ENCODE assay signal across 7 cellular contexts in genomic region chr1:43531906-43532584, GRCh38. TPM values are rescaled to one million over a fixed set of nuclear protein-coding genes. Genes with fewer than 3 reads are reported as not detected.
DNase-seq lines count a peak whose midpoint lies in the region; ATAC-seq, FAIRE-seq and TF ChIP-seq lines count a peak whose summit lies in the region.

No MANE protein-coding gene starts in this region.

- CTCF ChIA-PET in activated CD8-positive, alpha-beta T cell treated with anti-CD3 and anti-CD28 coated beads for 36 hours (lab: Charles Lee), result interaction anchor here (3.9 kb wide), 1 partner anchor 403 kb away, joined by 11 read pairs; the partner anchor contains the start of gene ARTN

- H3K27me3 ChIP-seq in iPS-15b (ENCODE audit: control insufficient read depth, insufficient read depth, low read length), result peaks cover 23% of the 10 kb centered on the region

- peak overlapping the region; percentile 76 for H3K9ac ChIP-seq in iPS-15b (ENCODE audit: low read depth, low read length)

- no peaks in the 10 kb centered on the region for H3K9me3 ChIP-seq in iPS-15b (ENCODE audit: control insufficient read depth, insufficient read depth, low read length)

- DNase-seq in HFF-Myc (ENCODE audit: extremely low read depth, low read depth) (no peak), HK-2 (ENCODE audit: unreplicated experiment) (no peak), D721Med (ENCODE audit: insufficient read length, low spot score) (no peak)
- DNase-seq in activated CD8-positive, alpha-beta T cell treated with anti-CD3 and anti-CD28 coated beads for 36 hours, result no peak
- DNase-seq in stimulated activated naive B cell treated with anti-CD40 and anti-IgM and Interleukin-4, amounts not matched to agents 10 μg/mL and 1 μg/mL and 100 μg/mL, for 72 hours, result no peak

- intact Hi-C loops in activated CD8-positive, alpha-beta T cell treated with anti-CD3 and anti-CD28 coated beads for 36 hours (cut with micrococcal nuclease), result no loop called here

- ATAC-seq in activated CD8-positive, alpha-beta T cell treated with anti-CD3 and anti-CD28 coated beads for 36 hours, result no peak
- ATAC-seq in stimulated activated naive B cell treated with anti-CD40 and anti-IgM and Interleukin-4, amounts not matched to agents 10 μg/mL and 1 μg/mL and 100 μg/mL, for 72 hours (replicated peaks), result no peak
- ATAC-seq in GM18517 (IDR thresholded peaks at IDR 0.05; ENCODE audit: unreplicated experiment), result no peak

- no peaks in the 10 kb centered on the region for H3K36me3 ChIP-seq in iPS-15b (ENCODE audit: control insufficient read depth, insufficient read depth, low read length)

- H3K4me1 Mint-ChIP-seq in activated CD8-positive, alpha-beta T cell treated with anti-CD3 and anti-CD28 coated beads for 36 hours (ENCODE audit: low read depth), result peaks cover 14% of the 10 kb centered on the region
- peaks cover 11 to 13% of the 10 kb centered on the region in 2 donors for H3K4me1 Mint-ChIP-seq in stimulated activated naive B cell treated with anti-CD40 and anti-IgM and Interleukin-4, amounts not matched to agents 10 μg/mL and 1 μg/mL and 100 μg/mL, for 72 hours

- no peak for FAIRE-seq in D721Med (lab: Jason Lieb, UNC)

- H3K36me3 Mint-ChIP-seq in activated CD8-positive, alpha-beta T cell treated with anti-CD3 and anti-CD28 coated beads for 36 hours (ENCODE audit: low read depth), result peaks cover 2% of the 10 kb centered on the region
- peaks cover 2 to 4% of the 10 kb centered on the region in 2 donors for H3K36me3 Mint-ChIP-seq in stimulated activated naive B cell treated with anti-CD40 and anti-IgM and Interleukin-4, amounts not matched to agents 10 μg/mL and 1 μg/mL and 100 μg/mL, for 72 hours

- TF ChIP-seq CTCF in HFF-Myc (IDR thresholded peaks at IDR 0.05; ENCODE audit: low read depth, low read length, missing control alignments), result no peak
- TF ChIP-seq CTCF in activated CD8-positive, alpha-beta T cell treated with anti-CD3 and anti-CD28 coated beads for 36 hours (IDR thresholded peaks at IDR 0.05), result no peak
- TF ChIP-seq CTCF in D721Med (IDR thresholded peaks at IDR 0.05; ENCODE audit: insufficient read depth, missing control alignments), result no peak

- peaks cover 31% of the 10 kb centered on the region for H3K27me3 Mint-ChIP-seq in activated CD8-positive, alpha-beta T cell treated with anti-CD3 and anti-CD28 coated beads for 36 hours
- peaks cover 51 to 59% of the 10 kb centered on the region in 2 donors for H3K27me3 Mint-ChIP-seq in stimulated activated naive B cell treated with anti-CD40 and anti-IgM and Interleukin-4, amounts not matched to agents 10 μg/mL and 1 μg/mL and 100 μg/mL, for 72 hours

- H3K4me1 ChIP-seq in iPS-15b (ENCODE audit: control insufficient read depth, insufficient read depth, low read length), result peaks cover 33% of the 10 kb centered on the region

- H3K4me3 ChIP-seq in HFF-Myc (replicated peaks; ENCODE audit: low read depth, low read length) (peak overlapping the region; percentile 54), iPS-15b (ENCODE audit: low read depth, low read length) (peak overlapping the region; percentile 88)

- H3K27ac Mint-ChIP-seq in activated CD8-positive, alpha-beta T cell treated with anti-CD3 and anti-CD28 coated beads for 36 hours, result no peak overlapping the region
- peak overlapping the region; percentile 78 for H3K27ac Mint-ChIP-seq in stimulated activated naive B cell treated with anti-CD40 and anti-IgM and Interleukin-4, amounts not matched to agents 10 μg/mL and 1 μg/mL and 100 μg/mL, for 72 hours

- no peaks in the 10 kb centered on the region for H3K9me3 Mint-ChIP-seq in activated CD8-positive, alpha-beta T cell treated with anti-CD3 and anti-CD28 coated beads for 36 hours
- no peaks in the 10 kb centered on the region for H3K9me3 Mint-ChIP-seq in stimulated activated naive B cell treated with anti-CD40 and anti-IgM and Interleukin-4, amounts not matched to agents 10 μg/mL and 1 μg/mL and 100 μg/mL, for 72 hours

- POLR2A ChIA-PET in activated CD8-positive, alpha-beta T cell treated with anti-CD3 and anti-CD28 coated beads for 36 hours (lab: Charles Lee), result interaction anchor here (1.2 kb wide), 1 partner anchor 118 kb away, joined by 3 read pairs; the partner anchor contains the start of gene KDM4A

- H3K4me3 Mint-ChIP-seq in activated CD8-positive, alpha-beta T cell treated with anti-CD3 and anti-CD28 coated beads for 36 hours, result peak overlapping the region; percentile 73
- peak overlapping the region; percentile 92 to 96 for H3K4me3 Mint-ChIP-seq in stimulated activated naive B cell treated with anti-CD40 and anti-IgM and Interleukin-4, amounts not matched to agents 10 μg/mL and 1 μg/mL and 100 μg/mL, for 72 hours

RNA-seq across cellular contexts. Expression of gene PTPRF, which starts 1.4 kb away (rescaled TPM):
- 1 to 10 TPM; 3.8 to 4.5 TPM for total RNA-seq in activated CD8-positive, alpha-beta T cell treated with anti-CD3 and anti-CD28 coated beads for 36 hours
